14 cellular contexts compared by ENCODE assay signal in genomic region chr16:68134644-68135043, GRCh38.
"Had no signal": no experiment of that assay in that cellular context is flagged by ENCODE, and none has a peak within 500 bp of the region (broad histone marks: within the 10 kb centered on the region; RNA-seq: fewer than 3 reads in every experiment).

No MANE protein-coding gene starts in this region.

- H3K9me3 Mint-ChIP-seq: activated T-helper 2 cell treated with anti-CD3 and anti-CD28 coated beads, Interferon-gamma antibody, Interleukin-2, Interleukin-4, amounts not matched to agents 10 μg/mL and 5 μg/mL and 100 μg/mL, durations not matched to agents 14 hours and 24 hours and 36 hours; brain; endodermal cell; stimulated activated memory B cell treated with anti-CD40 and anti-IgM and Interleukin-4, amounts not matched to agents 10 μg/mL and 1 μg/mL and 100 μg/mL, for 72 hours; T-helper 2 cell treated with Interferon-gamma antibody and Interleukin-4, amounts not matched to agents 5 μg/mL and 100 μg/mL, for 36 hours had no signal

- H3K4me3 Mint-ChIP-seq: brain; endodermal cell; stimulated activated memory B cell treated with anti-CD40 and anti-IgM and Interleukin-4, amounts not matched to agents 10 μg/mL and 1 μg/mL and 100 μg/mL, for 72 hours; T-helper 2 cell treated with Interferon-gamma antibody and Interleukin-4, amounts not matched to agents 5 μg/mL and 100 μg/mL, for 36 hours had no signal

- DNase-seq: activated CD4-positive, alpha-beta T cell treated with anti-CD3 and anti-CD28 coated beads, Interleukin-2, amount 50 U/mL, for 4 hours; activated CD8-positive, alpha-beta memory T cell treated with anti-CD3 and anti-CD28 coated beads, Interleukin-2, amount 50 U/mL, for 4 hours; activated naive CD4-positive, alpha-beta T cell treated with anti-CD3 and anti-CD28 coated beads, Interleukin-2, amount 50 U/mL, for 16 hours; amygdala; dermis blood vessel endothelial cell; endodermal cell; erythroblast; hypothalamus; SIG-M5; trophoblast cell had no signal

- H3K27ac Mint-ChIP-seq: activated T-helper 2 cell treated with anti-CD3 and anti-CD28 coated beads, Interferon-gamma antibody, Interleukin-2, Interleukin-4, amounts not matched to agents 10 μg/mL and 5 μg/mL and 100 μg/mL, durations not matched to agents 14 hours and 24 hours and 36 hours; endodermal cell; stimulated activated memory B cell treated with anti-CD40 and anti-IgM and Interleukin-4, amounts not matched to agents 10 μg/mL and 1 μg/mL and 100 μg/mL, for 72 hours; T-helper 2 cell treated with Interferon-gamma antibody and Interleukin-4, amounts not matched to agents 5 μg/mL and 100 μg/mL, for 36 hours had no signal

- ATAC-seq: stimulated activated memory B cell treated with anti-CD40 and anti-IgM and Interleukin-4, amounts not matched to agents 10 μg/mL and 1 μg/mL and 100 μg/mL, for 72 hours had no signal

- H3K4me1 Mint-ChIP-seq: endodermal cell had no signal

- H3K27me3 Mint-ChIP-seq: brain; stimulated activated memory B cell treated with anti-CD40 and anti-IgM and Interleukin-4, amounts not matched to agents 10 μg/mL and 1 μg/mL and 100 μg/mL, for 72 hours had no signal
